In the genomic region with DNA sequence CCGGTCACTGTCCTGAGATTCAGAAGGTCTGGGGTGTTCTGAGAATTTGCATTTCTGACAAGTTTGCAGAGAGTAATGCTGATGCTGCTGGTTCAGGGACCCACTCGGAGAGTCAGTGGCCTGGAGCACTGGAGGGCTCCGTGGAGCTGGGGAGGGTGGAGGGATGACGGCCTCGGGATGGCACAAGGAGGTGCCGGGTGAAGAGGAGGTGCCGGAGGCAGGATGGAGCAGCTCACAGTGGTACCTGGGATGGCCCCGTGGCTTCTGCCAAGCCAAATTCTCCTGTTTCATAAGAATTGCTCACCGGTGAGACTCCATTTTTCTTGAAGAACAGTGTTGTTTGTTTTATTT, we compare ENCODE assay signal across 18 cellular contexts.
A peak's percentile ranks its signal among the peaks of the same experiment; 100 is the strongest.
DNase-seq lines count a peak whose midpoint lies in the region; ATAC-seq and TF ChIP-seq lines count a peak whose summit lies in the region.
"Had no signal": no experiment of that assay in that cellular context is flagged by ENCODE, and none has a peak within 500 bp of the region (broad histone marks: within the 10 kb centered on the region; RNA-seq: fewer than 3 reads in every experiment).

No MANE protein-coding gene starts in this region.

- H3K4me3 Mint-ChIP-seq in CD14-positive monocyte (peak overlapping the region in 1 of 2 donors; percentile 15), natural killer cell (no peak overlapping the region)
- H3K4me3 Mint-ChIP-seq in activated naive CD8-positive, alpha-beta T cell treated with anti-CD3 and anti-CD28 coated beads for 36 hours, result no peak overlapping the region
- H3K4me3 Mint-ChIP-seq: GM23338; natural killer cell treated with Interleukin-12 subunit alpha and Interleukin-12 subunit beta and Interleukin-15 and Interleukin-18, amount 100 ng/mL, for 72 hours had no signal

- no peak overlapping the region for H3K4me3 ChIP-seq in heart right ventricle
- H3K4me3 ChIP-seq: GM23338, prostate gland, suprapubic skin had no signal

- H3K36me3 Mint-ChIP-seq in CD14-positive monocyte (peaks cover 52 to 56% of the 10 kb centered on the region in 2 donors), natural killer cell (peaks cover 16% of the 10 kb centered on the region)
- peaks cover 68% of the 10 kb centered on the region for H3K36me3 Mint-ChIP-seq in activated naive CD8-positive, alpha-beta T cell treated with anti-CD3 and anti-CD28 coated beads for 36 hours

- H3K4me1 Mint-ChIP-seq in CD14-positive monocyte (peaks cover 47% of the 10 kb centered on the region), natural killer cell (peaks cover 55 to 67% of the 10 kb centered on the region in 2 donors)
- H3K4me1 Mint-ChIP-seq in activated naive CD8-positive, alpha-beta T cell treated with anti-CD3 and anti-CD28 coated beads for 36 hours, result peaks cover 39% of the 10 kb centered on the region

- peak overlapping the region in 6 of 7 donors; percentile 37 to 80 (median 73) for H3K27ac Mint-ChIP-seq in CD14-positive monocyte
- peak overlapping the region; percentile 48 to 69 for H3K27ac Mint-ChIP-seq in natural killer cell
- H3K27ac Mint-ChIP-seq in activated naive CD8-positive, alpha-beta T cell treated with anti-CD3 and anti-CD28 coated beads for 36 hours, result no peak overlapping the region

- H3K27me3 ChIP-seq in heart right ventricle, result no peaks in the 10 kb centered on the region
- H3K27me3 ChIP-seq: suprapubic skin had no signal

- H3K27ac ChIP-seq in VCaP, result peak overlapping the region; percentile 67
- peak overlapping the region in 9 of 10 donors; percentile 26 to 78 (median 61) for H3K27ac ChIP-seq in heart right ventricle
- H3K27ac ChIP-seq: KMS-11, suprapubic skin had no signal

- intact Hi-C loops in CD14-positive monocyte (cut with micrococcal nuclease) (loop anchor here in 1 of 2 donors (10.0 kb wide), 1 partner anchor 153 kb away; no protein-coding TSS in a partner anchor), heart right ventricle (cut with DNase I) (no loop called here), natural killer cell (cut with micrococcal nuclease) (no loop called here)

- 75 to 78% methylated on average over 9 of the region's 9 CpGs for WGBS in heart right ventricle, 2 donors

- peak in 6 of 8 donors; percentile 13 to 65 (median 36) for ATAC-seq in heart right ventricle
- no peak for ATAC-seq in natural killer cell
- ATAC-seq in GM18873 (IDR thresholded peaks at IDR 0.05; ENCODE audit: low FRiP score, unreplicated experiment), result no peak
- no peak for ATAC-seq in GM21737 (IDR thresholded peaks at IDR 0.05; ENCODE audit: unreplicated experiment)

- DNase-seq in CD14-positive monocyte (ENCODE audit: low spot score) (no peak), heart right ventricle (no peak), natural killer cell (no peak), GF-D8 (lab: John Stamatoyannopoulos, UW) (no peak)
- no peak for DNase-seq in activated naive CD8-positive, alpha-beta T cell treated with anti-CD3 and anti-CD28 coated beads for 36 hours
- DNase-seq: mesenchymal stem cell; NCI-H2081 treated with DMSO at 0.1 percent for 48 hours; NCI-H510A treated with DMSO at 0.1 percent for 48 hours; RPMI8226; stimulated activated CD8-positive, alpha-beta memory T cell treated with anti-CD3 and anti-CD28 coated beads, Interleukin-4, amount 100 ng/mL, for 48 hours had no signal

- H3K9me3 Mint-ChIP-seq in CD14-positive monocyte (peaks cover 0 to 3% (median under 1%) of the 10 kb centered on the region in 7 donors), natural killer cell (peaks cover 2 to 4% of the 10 kb centered on the region in 2 donors)
- peaks cover 21% of the 10 kb centered on the region for H3K9me3 Mint-ChIP-seq in activated naive CD8-positive, alpha-beta T cell treated with anti-CD3 and anti-CD28 coated beads for 36 hours

- H3K9me3 ChIP-seq in heart right ventricle, result peaks cover 0 to 3% (median 0%) of the 10 kb centered on the region in 11 donors
- H3K9me3 ChIP-seq: prostate gland, suprapubic skin had no signal

- H3K4me1 ChIP-seq in heart right ventricle, result peaks cover 9 to 45% (median 29%) of the 10 kb centered on the region in 9 donors

- peaks cover 0 to 2% (median 0%) of the 10 kb centered on the region in 3 donors for H3K27me3 Mint-ChIP-seq in CD14-positive monocyte (ENCODE audit: low read depth in 3 of 3)
- H3K27me3 Mint-ChIP-seq in natural killer cell (ENCODE audit: low read depth in 2 of 2), result no peaks in the 10 kb centered on the region
- H3K27me3 Mint-ChIP-seq in activated naive CD8-positive, alpha-beta T cell treated with anti-CD3 and anti-CD28 coated beads for 36 hours, result no peaks in the 10 kb centered on the region
- H3K27me3 Mint-ChIP-seq: natural killer cell treated with Interleukin-12 subunit alpha and Interleukin-12 subunit beta and Interleukin-15 and Interleukin-18, amount 100 ng/mL, for 72 hours had no signal

- peaks cover 0 to 3% (median 0%) of the 10 kb centered on the region in 9 donors for H3K36me3 ChIP-seq in heart right ventricle
- H3K36me3 ChIP-seq: prostate gland, suprapubic skin had no signal

- TF ChIP-seq CTCF in CD14-positive monocyte (IDR thresholded peaks at IDR 0.05), result no peak
- no peak for TF ChIP-seq CTCF in VCaP (conservative IDR thresholded peaks at IDR 0.05)
- TF ChIP-seq CTCF in heart right ventricle (IDR thresholded peaks at IDR 0.05), result no peak
- TF ChIP-seq CTCF in natural killer cell (IDR thresholded peaks at IDR 0.05), result no peak

Comparison
In these comparisons a context has a peak if more than half of its experiments do, and no peak if none do; other contexts are left out.
1. ATAC-seq: peak in heart right ventricle (6 of 8); none in natural killer cell (0 of 3), GM18873 (single experiment) and GM21737 (single experiment).